Comparison of ENCODE assay signal across 37 cellular contexts in the genomic region with DNA sequence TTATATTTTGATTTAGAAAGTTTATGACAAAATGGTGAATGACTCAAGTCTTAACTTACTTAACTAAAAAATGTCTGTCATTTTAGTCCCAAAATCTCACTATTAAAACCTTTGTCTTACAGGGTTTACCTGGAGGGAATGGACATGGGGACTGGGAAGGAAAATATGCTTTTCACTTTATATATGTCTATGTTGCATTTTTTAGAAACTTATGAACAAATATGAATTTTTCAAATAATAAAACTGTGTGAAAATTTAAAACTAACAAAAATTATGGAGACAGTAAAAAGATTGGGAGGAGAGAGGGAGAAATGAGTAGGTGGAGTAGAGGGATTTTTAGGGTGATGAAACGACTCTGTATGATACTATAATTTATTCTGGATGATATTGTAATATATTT. TPM values are rescaled to one million over a fixed set of nuclear protein-coding genes. Genes with fewer than 3 reads are reported as not detected.
"Had no signal": no experiment of that assay in that cellular context is flagged by ENCODE, and none has a peak within 500 bp of the region (broad histone marks: within the 10 kb centered on the region; RNA-seq: fewer than 3 reads in every experiment).

No MANE protein-coding gene starts in this region.

- H3K4me3 ChIP-seq: MG63 had no signal

- H3K27me3 ChIP-seq: MG63 had no signal

- H3K9me3 ChIP-seq: MG63 had no signal

- DNase-seq: Karpas-422, Kasumi-1, MG63, MM.1S, MV-4-11, NCI-H1048, NCI-H1092, NCI-H1092 treated with DMSO at 0.1 percent for 48 hours, NCI-H1105, NCI-H1105 treated with DMSO at 0.1 percent for 48 hours, NCI-H1417, NCI-H1417 treated with DMSO at 0.1 percent for 48 hours, NCI-H1436, NCI-H1436 treated with DMSO at 0.1 percent for 48 hours, NCI-H146, NCI-H1694, NCI-H1694 treated with DMSO at 0.1 percent for 48 hours, NCI-H187, NCI-H187 treated with DMSO at 0.1 percent for 48 hours, NCI-H1930, NCI-H2029, NCI-H2029 treated with DMSO at 0.1 percent for 48 hours, NCI-H2081, NCI-H2081 treated with DMSO at 0.1 percent for 48 hours, NCI-H2107, NCI-H2171, NCI-H2171 treated with DMSO at 0.1 percent for 48 hours, NCI-H2227 treated with DMSO at 0.1 percent for 48 hours, NCI-H226, NCI-H345, NCI-H446, NCI-H446 treated with DMSO at 0.1 percent for 48 hours, NCI-H510A, NCI-H510A treated with DMSO at 0.1 percent for 48 hours, NCI-H524, NCI-H524 treated with DMSO at 0.1 percent for 48 hours had no signal

RNA-seq across cellular contexts. Expression of a gene that starts 6.2 kb away (rescaled TPM):
- total RNA-seq: MCF 10A had no signal
